9 cellular contexts compared by ENCODE assay signal in the genomic region with DNA sequence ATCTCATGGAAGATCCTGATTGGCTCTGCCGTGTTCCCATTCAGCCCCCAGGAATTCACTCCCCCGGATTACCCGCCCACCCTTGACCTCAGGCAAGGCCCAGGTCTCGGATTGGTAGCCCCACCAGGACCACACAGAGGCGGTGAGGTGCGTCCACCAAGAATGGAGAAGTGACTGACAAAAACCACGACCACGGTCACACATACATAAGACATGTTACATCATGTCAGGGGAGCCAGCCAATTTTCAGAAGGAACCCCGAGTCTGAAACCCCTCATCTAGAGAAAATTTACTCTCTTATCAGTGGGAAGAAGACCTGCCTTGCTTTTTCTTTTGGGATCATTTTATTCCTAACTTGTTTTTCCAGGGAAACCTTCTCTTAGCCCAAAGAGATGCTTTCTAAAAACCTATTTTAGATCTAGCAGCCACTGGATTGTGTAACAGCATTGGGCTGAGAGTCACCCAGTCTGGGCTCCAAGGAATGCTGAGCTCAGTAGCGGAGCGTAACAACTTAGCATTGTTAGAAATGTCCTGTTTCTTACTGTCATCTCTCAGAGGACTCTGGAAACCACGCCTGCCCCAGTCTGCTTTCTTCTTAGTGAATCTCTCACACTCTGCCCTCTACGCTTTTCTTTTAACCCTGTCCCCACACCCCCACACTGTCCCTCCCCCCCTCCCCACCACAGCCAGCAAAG.
DNase-seq lines count a peak whose midpoint lies in the region; ATAC-seq, FAIRE-seq and TF ChIP-seq lines count a peak whose summit lies in the region.
"Had no signal": no experiment of that assay in that cellular context is flagged by ENCODE, and none has a peak within 500 bp of the region (broad histone marks: within the 10 kb centered on the region; RNA-seq: fewer than 3 reads in every experiment).

No MANE protein-coding gene starts in this region.

- H3K27ac Mint-ChIP-seq in activated naive CD8-positive, alpha-beta T cell treated with anti-CD3 and anti-CD28 coated beads for 36 hours: no peak overlapping the region

- H3K79me2 ChIP-seq in GM12878 (ENCODE audit: control insufficient read depth, insufficient read depth, low read length): no peaks in the 10 kb centered on the region

- no peak overlapping the region for H3K4me3 ChIP-seq in AG10803 (ENCODE audit: low read length)
- no peak overlapping the region for H3K4me3 ChIP-seq in GM12878
- H3K4me3 ChIP-seq: coronary artery had no signal

- H3K4me1 Mint-ChIP-seq in activated naive CD8-positive, alpha-beta T cell treated with anti-CD3 and anti-CD28 coated beads for 36 hours: no peaks in the 10 kb centered on the region

- DNase-seq in AG10803 (ENCODE audit: low read depth) (peak; percentile 86), GM12878 (ENCODE audit: low read depth, low spot score) (no peak), medulla oblongata (ENCODE audit: extremely low spot score) (peak; percentile 47), activated gamma-delta T cell (lab: John Stamatoyannopoulos, UW) (no peak), T-helper 9 cell (no peak), NCI-H2029 (lab: John Stamatoyannopoulos, UW) (no peak)
- DNase-seq in activated naive CD8-positive, alpha-beta T cell treated with anti-CD3 and anti-CD28 coated beads for 36 hours: no peak

- H3K4me3 Mint-ChIP-seq in activated naive CD8-positive, alpha-beta T cell treated with anti-CD3 and anti-CD28 coated beads for 36 hours: no peak overlapping the region

- peak; percentile 53 for ATAC-seq in GM21786 (IDR thresholded peaks at IDR 0.05; ENCODE audit: unreplicated experiment)
- ATAC-seq in GM12878: peak; percentile 91

- H3K9me3 ChIP-seq in GM12878 (replicated peaks; ENCODE audit: control insufficient read depth, insufficient read depth, low read length): no peaks in the 10 kb centered on the region

- no peaks in the 10 kb centered on the region for H3K27me3 Mint-ChIP-seq in activated naive CD8-positive, alpha-beta T cell treated with anti-CD3 and anti-CD28 coated beads for 36 hours

- WGBS in GM12878 (ENCODE audit: insufficient coverage, insufficient replicate concordance, low lambda C conversion rate, missing lambda C conversion rate): 58% methylated on average over 13 of the region's 13 CpGs

- in situ Hi-C loops in GM12878 (cut with MboI): no loop called here

- RAD21 ChIA-PET in GM12878 (lab: Charles Lee; ENCODE audit: unreplicated experiment): interaction anchor here (0.6 kb wide), 1 partner anchor 94 kb away, joined by 4 read pairs; no protein-coding TSS in a partner anchor

- H4K20me1 ChIP-seq in GM12878 (ENCODE audit: control insufficient read depth, insufficient read depth): 0 out of 2 replicates have a peak, but pooled peaks cover 2% of the 10 kb centered on the region

- TF ChIP-seq RAD21 in GM12878 (IDR thresholded peaks at IDR 0.05; ENCODE audit: insufficient read depth, low read depth, low read length): no peak

- H3K9ac ChIP-seq in GM12878 (ENCODE audit: control insufficient read depth, insufficient read depth, low read length): no peak overlapping the region

- TF ChIP-seq CTCF in AG10803 (conservative IDR thresholded peaks at IDR 0.05; ENCODE audit: low read length) (no peak), GM12878 (IDR thresholded peaks at IDR 0.05 in 2 of 3, conservative IDR thresholded peaks at IDR 0.05 in 1 of 3; ENCODE audit: control insufficient read depth in 2 of 3, extremely low read depth in 1 of 3, insufficient read depth in 1 of 3, low read depth in 3 of 3, low read length in 3 of 3) (no peak)

- H3K36me3 Mint-ChIP-seq in activated naive CD8-positive, alpha-beta T cell treated with anti-CD3 and anti-CD28 coated beads for 36 hours: peaks cover 6% of the 10 kb centered on the region

- SMC1A ChIA-PET in GM12878 (lab: Charles Lee; ENCODE audit: uncharacterized antibody, unreplicated experiment): no interaction called here

- peaks cover 9% of the 10 kb centered on the region; the same call in 1 of the 2 replicates for H3K4me1 ChIP-seq in GM12878 (ENCODE audit: control insufficient read depth, insufficient read depth, low read length)

- H3K9me3 Mint-ChIP-seq in activated naive CD8-positive, alpha-beta T cell treated with anti-CD3 and anti-CD28 coated beads for 36 hours: no peaks in the 10 kb centered on the region

- FAIRE-seq in GM12878 (lab: Jason Lieb, UNC): no peak

- H3K27me3 ChIP-seq in GM12878 (replicated peaks in 1 of 2; ENCODE audit: control insufficient read depth in 2 of 2, insufficient read depth in 2 of 2, low read length in 1 of 2): no peaks in the 10 kb centered on the region

- CTCF ChIA-PET in GM12878 (lab: Yijun Ruan, JAX): interaction anchor here (1.3 kb wide), 1 partner anchor 14 kb away, joined by 4 read pairs; no protein-coding TSS in a partner anchor

- TF ChIP-seq POLR2A in GM12878 (IDR thresholded peaks at IDR 0.05; ENCODE audit: low read depth, low read length): no peak

- no peak overlapping the region for H2AFZ ChIP-seq in GM12878 (ENCODE audit: control insufficient read depth, low read depth, low read length)

- POLR2A ChIA-PET in GM12878 (lab: Charles Lee): no interaction called here

- H3K27ac ChIP-seq in GM12878 (ENCODE audit: control insufficient read depth, insufficient read depth): peak overlapping the region; percentile 7; the same call in 1 of the 2 replicates

- H3K36me3 ChIP-seq in GM12878 (ENCODE audit: control insufficient read depth in 2 of 2, insufficient read depth in 2 of 2, low read length in 1 of 2): peaks cover 6 to 20% of the 10 kb centered on the region in 2 experiments; a peak in 3 of 4 replicates

- H3K4me2 ChIP-seq in GM12878 (ENCODE audit: control insufficient read depth, insufficient read depth): 0 out of 2 replicates have a peak overlapping the region, but pooled peaks have one; percentile 27

- TF ChIP-seq EP300 in GM12878 (IDR thresholded peaks at IDR 0.05; ENCODE audit: borderline replicate concordance in 1 of 2, control insufficient read depth in 1 of 2, low read depth in 2 of 2, low read length in 2 of 2): no peak

- intact Hi-C loops in GM12878 (cut with micrococcal nuclease; ENCODE audit: unreplicated experiment): loop anchor here (5.0 kb wide), 1 partner anchor 86 kb away; no protein-coding TSS in a partner anchor

- no TSS peak for BruUV-seq in GM12878 (replicated peaks; lab: Mats Ljungman, UMichigan)

TF ChIP-seq in GM12878, 131 proteins besides CTCF, POLR2A, EP300 and RAD21 (continues in another document):
- TF ChIP-seq SPI1 (IDR thresholded peaks at IDR 0.05; ENCODE audit: borderline replicate concordance, insufficient read depth, low read depth, low read length) (peak; percentile 78; the same call in 1 of the 2 replicates), BACH1 (IDR thresholded peaks at IDR 0.05; ENCODE audit: borderline replicate concordance) (no peak), PKNOX1 (IDR thresholded peaks at IDR 0.05) (0 out of 2 replicates have a peak, but pooled peaks have one; percentile 5), YY1 (IDR thresholded peaks at IDR 0.05; ENCODE audit: low read depth, low read length) (no peak), IRF5 (IDR thresholded peaks at IDR 0.05; ENCODE audit: borderline replicate concordance) (no peak), PAX5 (IDR thresholded peaks at IDR 0.05; ENCODE audit: borderline replicate concordance, low read depth, low read length) (0 out of 2 replicates have a peak, but pooled peaks have one; percentile 40), CBFB (IDR thresholded peaks at IDR 0.05; ENCODE audit: low read depth) (no peak), POLR2AphosphoS5 (IDR thresholded peaks at IDR 0.05; ENCODE audit: low read length) (no peak), EZH2 (IDR thresholded peaks at IDR 0.05; ENCODE audit: borderline replicate concordance, control insufficient read depth, low read depth, low read length) (no peak)
- TF ChIP-seq, protein P1, sequence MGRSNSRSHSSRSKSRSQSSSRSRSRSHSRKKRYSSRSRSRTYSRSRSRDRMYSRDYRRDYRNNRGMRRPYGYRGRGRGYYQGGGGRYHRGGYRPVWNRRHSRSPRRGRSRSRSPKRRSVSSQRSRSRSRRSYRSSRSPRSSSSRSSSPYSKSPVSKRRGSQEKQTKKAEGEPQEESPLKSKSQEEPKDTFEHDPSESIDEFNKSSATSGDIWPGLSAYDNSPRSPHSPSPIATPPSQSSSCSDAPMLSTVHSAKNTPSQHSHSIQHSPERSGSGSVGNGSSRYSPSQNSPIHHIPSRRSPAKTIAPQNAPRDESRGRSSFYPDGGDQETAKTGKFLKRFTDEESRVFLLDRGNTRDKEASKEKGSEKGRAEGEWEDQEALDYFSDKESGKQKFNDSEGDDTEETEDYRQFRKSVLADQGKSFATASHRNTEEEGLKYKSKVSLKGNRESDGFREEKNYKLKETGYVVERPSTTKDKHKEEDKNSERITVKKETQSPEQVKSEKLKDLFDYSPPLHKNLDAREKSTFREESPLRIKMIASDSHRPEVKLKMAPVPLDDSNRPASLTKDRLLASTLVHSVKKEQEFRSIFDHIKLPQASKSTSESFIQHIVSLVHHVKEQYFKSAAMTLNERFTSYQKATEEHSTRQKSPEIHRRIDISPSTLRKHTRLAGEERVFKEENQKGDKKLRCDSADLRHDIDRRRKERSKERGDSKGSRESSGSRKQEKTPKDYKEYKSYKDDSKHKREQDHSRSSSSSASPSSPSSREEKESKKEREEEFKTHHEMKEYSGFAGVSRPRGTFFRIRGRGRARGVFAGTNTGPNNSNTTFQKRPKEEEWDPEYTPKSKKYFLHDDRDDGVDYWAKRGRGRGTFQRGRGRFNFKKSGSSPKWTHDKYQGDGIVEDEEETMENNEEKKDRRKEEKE (IDR thresholded peaks at IDR 0.05): no peak

Comparison
In these comparisons a context has a peak if more than half of its experiments do, and no peak if none do; other contexts are left out.
1. DNase-seq: peak in AG10803 (single experiment) and medulla oblongata (single experiment); none in GM12878 (single experiment), activated naive CD8-positive, alpha-beta T cell treated with anti-CD3 and anti-CD28 coated beads for 36 hours (single experiment), activated gamma-delta T cell (single experiment), T-helper 9 cell (single experiment) and NCI-H2029 (single experiment).